In the genomic region with DNA sequence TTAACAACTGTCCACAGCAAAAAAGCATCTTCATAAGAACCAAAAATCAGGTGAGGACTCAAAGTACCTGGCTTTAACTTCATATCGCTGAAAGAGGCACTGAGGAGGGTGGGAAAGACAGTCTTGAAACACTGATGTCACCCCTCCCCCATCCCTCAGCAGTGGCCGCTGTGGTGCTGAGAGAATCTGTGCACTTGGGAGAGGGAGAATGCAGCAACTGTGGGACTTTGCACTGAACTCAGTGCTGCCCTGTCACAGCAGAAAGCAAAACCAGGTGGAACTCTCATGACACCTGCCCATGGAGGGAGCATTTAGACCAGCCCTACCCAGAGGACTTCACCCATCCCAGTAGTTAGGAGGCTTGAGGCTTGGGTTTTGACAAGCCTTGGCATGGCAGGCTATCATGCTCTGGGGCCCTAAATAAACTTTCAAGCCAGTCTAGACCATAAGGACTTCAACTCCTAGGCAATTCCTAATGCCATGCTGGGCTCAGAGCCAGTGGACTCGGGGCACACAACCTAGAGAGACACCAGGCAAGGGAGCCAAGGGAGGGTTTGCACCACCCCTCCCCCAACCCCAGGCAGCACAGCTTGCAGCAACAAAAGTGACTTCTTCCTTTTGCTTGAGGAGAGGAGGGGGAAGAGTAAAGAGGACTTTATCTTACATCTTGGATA, we compare ENCODE assay signal across 1 cellular context.
A peak's percentile ranks its signal among the peaks of the same experiment; 100 is the strongest.
TF ChIP-seq lines count a peak whose summit lies in the region.

No MANE protein-coding gene starts in this region.

TF ChIP-seq in HepG2, 621 proteins besides CTCF, POLR2A, EP300 and RAD21 (continued from another document and continues in another):
- TF ChIP-seq ZSCAN29 (CRISPR knock-in tag; conservative IDR thresholded peaks at IDR 0.05): no peak
- TF ChIP-seq, protein P1, sequence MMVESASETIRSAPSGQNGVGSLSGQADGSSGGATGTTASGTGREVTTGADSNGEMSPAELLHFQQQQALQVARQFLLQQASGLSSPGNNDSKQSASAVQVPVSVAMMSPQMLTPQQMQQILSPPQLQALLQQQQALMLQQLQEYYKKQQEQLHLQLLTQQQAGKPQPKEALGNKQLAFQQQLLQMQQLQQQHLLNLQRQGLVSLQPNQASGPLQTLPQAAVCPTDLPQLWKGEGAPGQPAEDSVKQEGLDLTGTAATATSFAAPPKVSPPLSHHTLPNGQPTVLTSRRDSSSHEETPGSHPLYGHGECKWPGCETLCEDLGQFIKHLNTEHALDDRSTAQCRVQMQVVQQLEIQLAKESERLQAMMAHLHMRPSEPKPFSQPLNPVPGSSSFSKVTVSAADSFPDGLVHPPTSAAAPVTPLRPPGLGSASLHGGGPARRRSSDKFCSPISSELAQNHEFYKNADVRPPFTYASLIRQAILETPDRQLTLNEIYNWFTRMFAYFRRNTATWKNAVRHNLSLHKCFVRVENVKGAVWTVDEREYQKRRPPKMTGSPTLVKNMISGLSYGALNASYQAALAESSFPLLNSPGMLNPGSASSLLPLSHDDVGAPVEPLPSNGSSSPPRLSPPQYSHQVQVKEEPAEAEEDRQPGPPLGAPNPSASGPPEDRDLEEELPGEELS (CRISPR knock-in tag; IDR thresholded peaks at IDR 0.05): no peak
- TF ChIP-seq ZSCAN9 (CRISPR knock-in tag; IDR thresholded peaks at IDR 0.05; ENCODE audit: borderline replicate concordance): no peak
- no peak for TF ChIP-seq ZNF160 (CRISPR knock-in tag; IDR thresholded peaks at IDR 0.05)
- TF ChIP-seq SP5 (CRISPR knock-in tag; IDR thresholded peaks at IDR 0.05; ENCODE audit: borderline replicate concordance, low read depth): no peak
- TF ChIP-seq, protein P2, sequence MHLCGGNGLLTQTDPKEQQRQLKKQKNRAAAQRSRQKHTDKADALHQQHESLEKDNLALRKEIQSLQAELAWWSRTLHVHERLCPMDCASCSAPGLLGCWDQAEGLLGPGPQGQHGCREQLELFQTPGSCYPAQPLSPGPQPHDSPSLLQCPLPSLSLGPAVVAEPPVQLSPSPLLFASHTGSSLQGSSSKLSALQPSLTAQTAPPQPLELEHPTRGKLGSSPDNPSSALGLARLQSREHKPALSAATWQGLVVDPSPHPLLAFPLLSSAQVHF (CRISPR knock-in tag; IDR thresholded peaks at IDR 0.05): no peak
- no peak for TF ChIP-seq RELA (CRISPR knock-in tag; IDR thresholded peaks at IDR 0.05)
- TF ChIP-seq ZFP90 (CRISPR knock-in tag; IDR thresholded peaks at IDR 0.05; ENCODE audit: borderline replicate concordance): no peak
- TF ChIP-seq KLF12 (CRISPR knock-in tag; IDR thresholded peaks at IDR 0.05; ENCODE audit: borderline replicate concordance): no peak; the same call in 1 of the 2 replicates
- TF ChIP-seq, protein P3, sequence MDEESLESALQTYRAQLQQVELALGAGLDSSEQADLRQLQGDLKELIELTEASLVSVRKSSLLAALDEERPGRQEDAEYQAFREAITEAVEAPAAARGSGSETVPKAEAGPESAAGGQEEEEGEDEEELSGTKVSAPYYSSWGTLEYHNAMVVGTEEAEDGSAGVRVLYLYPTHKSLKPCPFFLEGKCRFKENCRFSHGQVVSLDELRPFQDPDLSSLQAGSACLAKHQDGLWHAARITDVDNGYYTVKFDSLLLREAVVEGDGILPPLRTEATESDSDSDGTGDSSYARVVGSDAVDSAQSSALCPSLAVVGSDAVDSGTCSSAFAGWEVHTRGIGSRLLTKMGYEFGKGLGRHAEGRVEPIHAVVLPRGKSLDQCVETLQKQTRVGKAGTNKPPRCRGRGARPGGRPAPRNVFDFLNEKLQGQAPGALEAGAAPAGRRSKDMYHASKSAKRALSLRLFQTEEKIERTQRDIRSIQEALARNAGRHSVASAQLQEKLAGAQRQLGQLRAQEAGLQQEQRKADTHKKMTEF (CRISPR knock-in tag; IDR thresholded peaks at IDR 0.05): no peak
- TF ChIP-seq JUN (CRISPR knock-in tag; IDR thresholded peaks at IDR 0.05): no peak
- peak; percentile 35; the same call in 1 of the 2 replicates for TF ChIP-seq KMT2B (CRISPR knock-in tag; IDR thresholded peaks at IDR 0.05)
- TF ChIP-seq ZNF629 (CRISPR knock-in tag; conservative IDR thresholded peaks at IDR 0.05): no peak
- TF ChIP-seq, protein P4, sequence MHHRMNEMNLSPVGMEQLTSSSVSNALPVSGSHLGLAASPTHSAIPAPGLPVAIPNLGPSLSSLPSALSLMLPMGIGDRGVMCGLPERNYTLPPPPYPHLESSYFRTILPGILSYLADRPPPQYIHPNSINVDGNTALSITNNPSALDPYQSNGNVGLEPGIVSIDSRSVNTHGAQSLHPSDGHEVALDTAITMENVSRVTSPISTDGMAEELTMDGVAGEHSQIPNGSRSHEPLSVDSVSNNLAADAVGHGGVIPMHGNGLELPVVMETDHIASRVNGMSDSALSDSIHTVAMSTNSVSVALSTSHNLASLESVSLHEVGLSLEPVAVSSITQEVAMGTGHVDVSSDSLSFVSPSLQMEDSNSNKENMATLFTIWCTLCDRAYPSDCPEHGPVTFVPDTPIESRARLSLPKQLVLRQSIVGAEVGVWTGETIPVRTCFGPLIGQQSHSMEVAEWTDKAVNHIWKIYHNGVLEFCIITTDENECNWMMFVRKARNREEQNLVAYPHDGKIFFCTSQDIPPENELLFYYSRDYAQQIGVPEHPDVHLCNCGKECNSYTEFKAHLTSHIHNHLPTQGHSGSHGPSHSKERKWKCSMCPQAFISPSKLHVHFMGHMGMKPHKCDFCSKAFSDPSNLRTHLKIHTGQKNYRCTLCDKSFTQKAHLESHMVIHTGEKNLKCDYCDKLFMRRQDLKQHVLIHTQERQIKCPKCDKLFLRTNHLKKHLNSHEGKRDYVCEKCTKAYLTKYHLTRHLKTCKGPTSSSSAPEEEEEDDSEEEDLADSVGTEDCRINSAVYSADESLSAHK (CRISPR knock-in tag; IDR thresholded peaks at IDR 0.05; ENCODE audit: borderline replicate concordance): no peak
- TF ChIP-seq PAXIP1 (CRISPR knock-in tag; conservative IDR thresholded peaks at IDR 0.05): peak; percentile 77
- no peak for TF ChIP-seq NR2F2 (IDR thresholded peaks at IDR 0.05; ENCODE audit: borderline replicate concordance, low read depth)
- no peak for TF ChIP-seq ZFX (CRISPR knock-in tag; IDR thresholded peaks at IDR 0.05; ENCODE audit: low read depth)
- TF ChIP-seq NFATC3 (CRISPR knock-in tag; IDR thresholded peaks at IDR 0.05): 0 out of 2 replicates have a peak, but pooled peaks have one; percentile 36
- TF ChIP-seq PBX3 (CRISPR knock-in tag; IDR thresholded peaks at IDR 0.05; ENCODE audit: borderline replicate concordance): no peak
- TF ChIP-seq TMF1 (CRISPR knock-in tag; IDR thresholded peaks at IDR 0.05; ENCODE audit: low read depth): no peak
- no peak for TF ChIP-seq ZNF496 (CRISPR knock-in tag; IDR thresholded peaks at IDR 0.05; ENCODE audit: insufficient replicate concordance)
- TF ChIP-seq AHR (CRISPR knock-in tag; IDR thresholded peaks at IDR 0.05): no peak
- no peak for TF ChIP-seq SETDB1 (CRISPR knock-in tag; IDR thresholded peaks at IDR 0.05; ENCODE audit: borderline replicate concordance)
- no peak for TF ChIP-seq FOXM1 (CRISPR knock-in tag; IDR thresholded peaks at IDR 0.05)
- TF ChIP-seq ZNF335 (CRISPR knock-in tag; IDR thresholded peaks at IDR 0.05): no peak
- TF ChIP-seq TOPORS (CRISPR knock-in tag; IDR thresholded peaks at IDR 0.05): no peak
- 0 out of 2 replicates have a peak, but pooled peaks have one; percentile 58 for TF ChIP-seq IRF2 (CRISPR knock-in tag; IDR thresholded peaks at IDR 0.05)
- TF ChIP-seq PCBP2 (optimal IDR thresholded peaks at IDR 0.05; ENCODE audit: low read depth, low read length, poor library complexity, severe bottlenecking): no peak
- TF ChIP-seq ZNF703 (CRISPR knock-in tag; IDR thresholded peaks at IDR 0.05; ENCODE audit: borderline replicate concordance): no peak
- no peak for TF ChIP-seq NFYC (CRISPR knock-in tag; IDR thresholded peaks at IDR 0.05)
- no peak for TF ChIP-seq POGK (CRISPR knock-in tag; conservative IDR thresholded peaks at IDR 0.05)
- TF ChIP-seq JUNB (CRISPR knock-in tag; IDR thresholded peaks at IDR 0.05; ENCODE audit: borderline replicate concordance): no peak
- no peak for TF ChIP-seq ZNF468 (CRISPR knock-in tag; IDR thresholded peaks at IDR 0.05)
- no peak for TF ChIP-seq CBFB (CRISPR knock-in tag; IDR thresholded peaks at IDR 0.05)
- no peak for TF ChIP-seq ZNF503 (CRISPR knock-in tag; IDR thresholded peaks at IDR 0.05)
- peak; percentile 91 for TF ChIP-seq ZNF563 (CRISPR knock-in tag; IDR thresholded peaks at IDR 0.05)
- TF ChIP-seq CREM (IDR thresholded peaks at IDR 0.05): no peak
- no peak for TF ChIP-seq CREM (CRISPR knock-in tag; IDR thresholded peaks at IDR 0.05)
- no peak for TF ChIP-seq ZNF326 (CRISPR knock-in tag; IDR thresholded peaks at IDR 0.05; ENCODE audit: borderline replicate concordance)
- TF ChIP-seq, protein P5, sequence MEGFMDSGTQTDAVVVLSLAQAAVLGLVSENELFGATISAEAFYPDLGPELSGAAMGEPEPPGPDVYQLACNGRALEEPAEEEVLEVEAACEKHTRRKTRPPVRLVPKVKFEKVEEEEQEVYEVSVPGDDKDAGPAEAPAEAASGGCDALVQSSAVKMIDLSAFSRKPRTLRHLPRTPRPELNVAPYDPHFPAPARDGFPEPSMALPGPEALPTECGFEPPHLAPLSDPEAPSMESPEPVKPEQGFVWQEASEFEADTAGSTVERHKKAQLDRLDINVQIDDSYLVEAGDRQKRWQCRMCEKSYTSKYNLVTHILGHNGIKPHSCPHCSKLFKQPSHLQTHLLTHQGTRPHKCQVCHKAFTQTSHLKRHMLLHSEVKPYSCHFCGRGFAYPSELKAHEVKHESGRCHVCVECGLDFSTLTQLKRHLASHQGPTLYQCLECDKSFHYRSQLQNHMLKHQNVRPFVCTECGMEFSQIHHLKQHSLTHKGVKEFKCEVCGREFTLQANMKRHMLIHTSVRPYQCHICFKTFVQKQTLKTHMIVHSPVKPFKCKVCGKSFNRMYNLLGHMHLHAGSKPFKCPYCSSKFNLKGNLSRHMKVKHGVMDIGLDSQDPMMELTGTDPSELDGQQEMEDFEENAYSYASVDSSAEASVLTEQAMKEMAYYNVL (CRISPR knock-in tag; IDR thresholded peaks at IDR 0.05; ENCODE audit: borderline replicate concordance): no peak
- TF ChIP-seq RBAK (CRISPR knock-in tag; IDR thresholded peaks at IDR 0.05): no peak
- no peak for TF ChIP-seq AKAP8 (CRISPR knock-in tag; IDR thresholded peaks at IDR 0.05)
- TF ChIP-seq, protein P6, sequence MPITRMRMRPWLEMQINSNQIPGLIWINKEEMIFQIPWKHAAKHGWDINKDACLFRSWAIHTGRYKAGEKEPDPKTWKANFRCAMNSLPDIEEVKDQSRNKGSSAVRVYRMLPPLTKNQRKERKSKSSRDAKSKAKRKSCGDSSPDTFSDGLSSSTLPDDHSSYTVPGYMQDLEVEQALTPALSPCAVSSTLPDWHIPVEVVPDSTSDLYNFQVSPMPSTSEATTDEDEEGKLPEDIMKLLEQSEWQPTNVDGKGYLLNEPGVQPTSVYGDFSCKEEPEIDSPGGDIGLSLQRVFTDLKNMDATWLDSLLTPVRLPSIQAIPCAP (CRISPR knock-in tag; IDR thresholded peaks at IDR 0.05; ENCODE audit: low read depth): no peak
- TF ChIP-seq GATAD1 (CRISPR knock-in tag; IDR thresholded peaks at IDR 0.05): no peak
